In the genomic region with DNA sequence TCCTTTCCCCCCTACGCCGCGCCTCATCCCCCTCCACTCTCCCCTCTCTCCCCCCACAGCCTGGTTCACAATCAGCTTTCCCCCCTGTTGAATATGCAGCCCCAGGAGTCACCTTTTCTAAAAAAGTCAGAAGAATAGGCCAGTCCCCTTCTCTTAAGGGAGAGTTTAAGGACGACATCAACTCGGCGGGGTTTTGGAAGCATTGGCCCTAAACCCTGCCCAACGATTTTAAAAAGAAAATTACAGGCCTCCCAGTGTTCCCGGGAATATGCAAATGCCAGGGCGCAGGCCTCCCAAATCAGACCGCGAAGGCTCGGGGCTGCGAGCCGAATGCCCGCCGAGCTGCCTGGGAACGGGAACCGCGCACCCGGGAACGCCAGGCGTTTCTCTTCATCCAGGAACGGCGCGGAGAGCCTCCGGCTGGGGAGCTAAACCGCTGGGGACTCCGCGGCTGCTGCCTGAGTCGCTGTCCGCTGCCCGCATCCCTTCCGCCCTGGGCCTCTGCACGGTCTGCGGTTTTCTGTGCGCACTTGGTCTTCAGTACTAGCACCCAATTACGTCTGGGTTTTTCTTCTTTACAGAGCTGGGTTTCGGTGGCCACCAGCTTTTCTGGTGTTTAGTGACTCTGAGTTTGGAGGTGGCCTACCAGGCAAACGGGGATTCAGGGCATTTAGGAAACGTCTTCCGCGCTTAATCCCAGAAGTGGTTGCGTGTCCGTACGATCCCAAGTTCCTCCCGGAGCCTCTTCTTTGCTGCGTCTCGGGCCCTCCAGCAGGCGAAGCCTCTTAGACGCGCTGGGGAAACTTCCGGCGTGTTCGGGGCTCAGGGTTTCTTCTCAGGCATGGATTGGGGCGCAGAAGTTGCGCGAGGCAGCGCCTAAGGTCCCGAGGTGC, we compare ENCODE assay signal across 9 cellular contexts. TPM values are rescaled to one million over a fixed set of nuclear protein-coding genes. Genes with fewer than 3 reads are reported as not detected.
DNase-seq lines count a peak whose midpoint lies in the region; ATAC-seq and TF ChIP-seq lines count a peak whose summit lies in the region.
"Had no signal": no experiment of that assay in that cellular context is flagged by ENCODE, and none has a peak within 500 bp of the region (broad histone marks: within the 10 kb centered on the region; RNA-seq: fewer than 3 reads in every experiment).

No MANE protein-coding gene starts in this region.

- peak overlapping the region; percentile 29; the same call in 1 of the 2 replicates for H2AFZ ChIP-seq in Loucy (ENCODE audit: low read length)

- TF ChIP-seq CTCF in Loucy (conservative IDR thresholded peaks at IDR 0.05; ENCODE audit: low read length) (no peak), epithelial cell of esophagus (IDR thresholded peaks at IDR 0.05; ENCODE audit: insufficient read depth, low read depth, low read length, missing control alignments) (no peak)

- peaks cover 99 to 100% (median 100%) of the 10 kb centered on the region in 11 experiments for H3K27me3 ChIP-seq in BLaER1 treated with 17β-estradiol and CSF1 and Interleukin-3, amounts not matched to agents 10 nM and 100 nM
- H3K27me3 ChIP-seq in Loucy (ENCODE audit: insufficient read depth, low read length, poor library complexity, severe bottlenecking): no peaks in the 10 kb centered on the region

- H3K4me2 ChIP-seq in BLaER1 treated with 17β-estradiol and CSF1 and Interleukin-3, amounts not matched to agents 10 nM and 100 nM: peak overlapping the region; percentile 54 to 91 (median 81)
- H3K4me2 ChIP-seq in Loucy (ENCODE audit: low read depth, low read length, poor library complexity, severe bottlenecking): peak overlapping the region; percentile 82

- no peak for ATAC-seq in GM18858 (IDR thresholded peaks at IDR 0.05; ENCODE audit: unreplicated experiment)
- ATAC-seq in HG03175 (IDR thresholded peaks at IDR 0.05; ENCODE audit: unreplicated experiment): no peak
- ATAC-seq in HG03469 (IDR thresholded peaks at IDR 0.05; ENCODE audit: unreplicated experiment): no peak

- DNase-seq in epithelial cell of esophagus (ENCODE audit: low read depth): peak; percentile 63
- peak; percentile 81 for DNase-seq in myocyte (ENCODE audit: low read depth)
- no peak for DNase-seq in NCI-H526 treated with DMSO at 0.1 percent for 48 hours (lab: John Stamatoyannopoulos, UW)

- H3K27ac ChIP-seq in BLaER1 treated with 17β-estradiol and CSF1 and Interleukin-3, amounts not matched to agents 10 nM and 100 nM: no peak overlapping the region
- H3K27ac ChIP-seq: pancreas had no signal

- H3K9ac ChIP-seq in BLaER1 treated with 17β-estradiol and CSF1 and Interleukin-3, amounts not matched to agents 10 nM and 100 nM: no peak overlapping the region
- peak overlapping the region; percentile 81 for H3K9ac ChIP-seq in Loucy (ENCODE audit: low read depth, low read length, poor library complexity, severe bottlenecking)

- no peaks in the 10 kb centered on the region for H3K36me3 ChIP-seq in BLaER1 treated with 17β-estradiol and CSF1 and Interleukin-3, amounts not matched to agents 10 nM and 100 nM
- peaks cover 32% of the 10 kb centered on the region; the same call in 1 of the 2 replicates for H3K36me3 ChIP-seq in Loucy (ENCODE audit: insufficient read depth, low read length)
- H3K36me3 ChIP-seq: pancreas had no signal

- H3K4me1 ChIP-seq in BLaER1 treated with 17β-estradiol and CSF1 and Interleukin-3, amounts not matched to agents 10 nM and 100 nM: peaks cover 28 to 57% (median 44%) of the 10 kb centered on the region in 10 experiments
- peaks cover 12% of the 10 kb centered on the region for H3K4me1 ChIP-seq in Loucy (ENCODE audit: insufficient read depth, low read length, poor library complexity, severe bottlenecking)

- H3F3A ChIP-seq in Loucy (ENCODE audit: low read depth): no peaks in the 10 kb centered on the region

- peaks cover 6 to 91% (median 87%) of the 10 kb centered on the region in 11 experiments; a peak in 20 of 22 replicates for H4K20me1 ChIP-seq in BLaER1 treated with 17β-estradiol and CSF1 and Interleukin-3, amounts not matched to agents 10 nM and 100 nM
- peaks cover 55% of the 10 kb centered on the region for H4K20me1 ChIP-seq in Loucy (ENCODE audit: insufficient read depth, low read length, poor library complexity, severe bottlenecking)

- peaks cover 0 to 16% (median 14%) of the 10 kb centered on the region in 11 experiments; a peak in 14 of 22 replicates for H3K9me3 ChIP-seq in BLaER1 treated with 17β-estradiol and CSF1 and Interleukin-3, amounts not matched to agents 10 nM and 100 nM (replicated peaks in 1 of 11)
- H3K9me3 ChIP-seq in Loucy (ENCODE audit: insufficient read depth, low read depth, low read length): no peaks in the 10 kb centered on the region
- H3K9me3 ChIP-seq: pancreas had no signal

- H3K79me2 ChIP-seq in Loucy (ENCODE audit: insufficient read depth, low read length): peaks cover 100% of the 10 kb centered on the region

- no peaks in the 10 kb centered on the region for H3K9me2 ChIP-seq in Loucy (replicated peaks; ENCODE audit: low read depth, low read length)

- H3K4me3 ChIP-seq in BLaER1 treated with 17β-estradiol and CSF1 and Interleukin-3, amounts not matched to agents 10 nM and 100 nM: peak overlapping the region in 8 of 10 experiments; percentile 38 to 56 (median 46); a peak in 13 of 20 replicates
- H3K4me3 ChIP-seq in Loucy (ENCODE audit: low read length, poor library complexity, severe bottlenecking) (peak overlapping the region; percentile 81), epithelial cell of esophagus (ENCODE audit: low read length) (peak overlapping the region; percentile 60)

RNA-seq across cellular contexts. Expression of a gene that starts 5.7 kb away (rescaled TPM):
- total RNA-seq in myocyte: 12.7 and 14.0 TPM in 2 replicates
- 6.6 TPM for polyA plus RNA-seq in myocyte (2012)
